ENCODE assay signal across 33 cellular contexts in the genomic region with DNA sequence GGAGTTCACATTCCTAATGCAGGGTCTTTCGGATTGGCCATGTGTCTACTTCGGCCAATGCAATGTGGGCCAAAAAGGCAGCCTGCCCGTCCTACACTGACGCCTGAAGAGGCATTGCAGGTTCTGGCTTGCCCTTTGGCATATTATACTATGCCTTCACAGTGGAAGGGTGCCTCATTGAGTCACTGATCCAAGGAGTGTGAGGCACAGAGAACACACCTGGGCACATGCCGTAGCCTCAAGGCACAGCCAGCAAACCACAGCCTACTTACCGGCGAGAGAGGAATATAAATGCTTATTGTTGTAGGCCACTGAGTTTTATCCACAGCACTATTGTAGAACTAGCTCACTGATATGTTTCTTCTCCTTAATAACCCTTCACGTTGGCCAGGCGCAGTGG.
"Had no signal": no experiment of that assay in that cellular context is flagged by ENCODE, and none has a peak within 500 bp of the region (broad histone marks: within the 10 kb centered on the region; RNA-seq: fewer than 3 reads in every experiment).

No MANE protein-coding gene starts in this region.

- H3K36me3 ChIP-seq: adrenal gland, esophagus muscularis mucosa, heart right ventricle, left ventricle myocardium inferior, ovary, thyroid gland, upper lobe of right lung, WERI-Rb-1 had no signal

- H3K4me1 ChIP-seq: adrenal gland, esophagus muscularis mucosa, left ventricle myocardium inferior, thyroid gland, upper lobe of right lung had no signal

- H3K9me3 ChIP-seq: adrenal gland, body of pancreas, esophagus muscularis mucosa, heart right ventricle, left ventricle myocardium inferior, ovary, thyroid gland, upper lobe of right lung had no signal

- H3K27me3 ChIP-seq: adrenal gland, body of pancreas, esophagus muscularis mucosa, heart right ventricle, ovary, thyroid gland, upper lobe of right lung had no signal

- H3K4me3 ChIP-seq: adrenal gland, body of pancreas, esophagus muscularis mucosa, heart right ventricle, left ventricle myocardium inferior, ovary, skin epidermis, thyroid gland, upper lobe of right lung had no signal

- ATAC-seq: activated CD4-positive, CD25-positive, alpha-beta regulatory T cell treated with anti-CD3 and anti-CD28 coated beads, Interleukin-2, amount 50 U/mL, for 24 hours; body of pancreas; effector memory CD8-positive, alpha-beta T cell; heart right ventricle; sciatic nerve; stimulated activated effector memory CD8-positive, alpha-beta T cell treated with anti-CD3 and anti-CD28 coated beads, Interleukin-12 subunit alpha, Interleukin-12 subunit beta, amount 100 ng/mL, for 72 hours; stimulated activated naive CD8-positive, alpha-beta T cell treated with anti-CD3 and anti-CD28 coated beads, Interleukin-15, amount 100 ng/mL, for 72 hours; upper lobe of right lung had no signal

- DNase-seq: activated CD4-positive, alpha-beta T cell treated with anti-CD3 and anti-CD28 coated beads for 48 hours; activated CD4-positive, alpha-beta T cell treated with anti-CD3 and anti-CD28 coated beads, Interleukin-2, amount 50 U/mL, for 48 hours; activated CD8-positive, alpha-beta memory T cell treated with anti-CD3 and anti-CD28 coated beads, Interleukin-2, amount 50 U/mL, for 4 hours; activated effector memory CD4-positive, alpha-beta T cell treated with anti-CD3 and anti-CD28 coated beads, Interleukin-2, amount 50 U/mL, for 16 hours; activated naive CD4-positive, alpha-beta T cell treated with anti-CD3 and anti-CD28 coated beads for 36 hours; activated naive CD8-positive, alpha-beta T cell treated with anti-CD3 and anti-CD28 coated beads for 36 hours; activated T-cell treated with anti-CD3 and anti-CD28 coated beads, Interleukin-2, amount 50 U/mL, for 1 hour; adrenal gland; aorta; body of pancreas; caudate nucleus; cortex of kidney; effector memory CD8-positive, alpha-beta T cell; foreskin melanocyte; heart right ventricle; left ventricle myocardium inferior; naive B cell; nephron progenitor cell; ovary; retina; stimulated activated CD4-positive, alpha-beta T cell treated with anti-CD3 and anti-CD28 coated beads, Interleukin-12 subunit alpha, Interleukin-12 subunit beta, amount 100 ng/mL, for 4 hours; stimulated activated CD4-positive, alpha-beta T cell treated with anti-CD3 and anti-CD28 coated beads, Interleukin-4, amount 100 ng/mL, for 1 hour; stimulated activated naive CD8-positive, alpha-beta T cell treated with anti-CD3 and anti-CD28 coated beads, Interleukin-15, amount 100 ng/mL, for 72 hours; substantia nigra; T-helper 9 cell; thyroid gland; upper lobe of right lung; WERI-Rb-1 had no signal

- H3K27ac ChIP-seq: adrenal gland, body of pancreas, esophagus muscularis mucosa, heart right ventricle, left ventricle myocardium inferior, ovary, thyroid gland, upper lobe of right lung, WERI-Rb-1 had no signal
